In genomic region chr6:2203264-2203663, GRCh38 we compare ENCODE assay signal across 24 cellular contexts. TPM values are rescaled to one million over a fixed set of nuclear protein-coding genes. Genes with fewer than 3 reads are reported as not detected.
DNase-seq lines count a peak whose midpoint lies in the region; TF ChIP-seq lines count a peak whose summit lies in the region.
"Had no signal": no experiment of that assay in that cellular context is flagged by ENCODE, and none has a peak within 500 bp of the region (broad histone marks: within the 10 kb centered on the region; RNA-seq: fewer than 3 reads in every experiment).

No MANE protein-coding gene starts in this region.

- H3K4me1 ChIP-seq in ascending aorta (peaks cover 0 to 5% of the 10 kb centered on the region in 2 donors), tibial nerve (peaks cover 0 to 16% (median 2%) of the 10 kb centered on the region in 4 donors)
- H3K4me1 ChIP-seq: BLaER1 had no signal

- H3K27ac ChIP-seq in ascending aorta, result peak overlapping the region; percentile 49 to 70
- no peak overlapping the region for H3K27ac ChIP-seq in coronary artery
- peak overlapping the region in 2 of 4 donors; percentile 25 to 36 for H3K27ac ChIP-seq in tibial nerve
- H3K27ac ChIP-seq: BLaER1, HL-60, RWPE1 had no signal

- H3K36me3 ChIP-seq in ascending aorta, result no peaks in the 10 kb centered on the region
- H3K36me3 ChIP-seq in tibial nerve, result no peaks in the 10 kb centered on the region
- H3K36me3 ChIP-seq: BLaER1 had no signal

- in situ Hi-C loops in SK-MEL-5 (cut with HindIII; ENCODE audit: low pct_unique_long_range_greater_than_20kb, low sequenced_read_pairs), result no loop called here

- TF ChIP-seq EP300 in tibial nerve (IDR thresholded peaks at IDR 0.05), result peak in 1 of 2 donors; percentile 10

- 23 to 32% methylated on average over 3 of the region's 3 CpGs for WGBS in tibial nerve, 2 donors

- TF ChIP-seq CTCF in ascending aorta (IDR thresholded peaks at IDR 0.05) (no peak), coronary artery (IDR thresholded peaks at IDR 0.05) (no peak), tibial nerve (IDR thresholded peaks at IDR 0.05) (no peak)

- no peak overlapping the region for H3K4me3 ChIP-seq in ascending aorta
- H3K4me3 ChIP-seq in coronary artery, result no peak overlapping the region
- no peak overlapping the region for H3K4me3 ChIP-seq in tibial nerve
- H3K4me3 ChIP-seq: BLaER1, GM12878 had no signal

- no peaks in the 10 kb centered on the region for H3K27me3 ChIP-seq in ascending aorta
- no peaks in the 10 kb centered on the region for H3K27me3 ChIP-seq in tibial nerve
- H3K27me3 ChIP-seq: BLaER1 had no signal

- DNase-seq in SK-MEL-5 (ENCODE audit: low read depth, low spot score) (peak; percentile 79), ascending aorta (ENCODE audit: low spot score in 2 of 2) (no peak), foreskin melanocyte (peak; percentile 74), pulmonary artery endothelial cell (ENCODE audit: low read depth, low spot score) (peak; percentile 84), coronary artery (ENCODE audit: low spot score) (no peak), A172 (ENCODE audit: low spot score) (no peak), tibial nerve (ENCODE audit: low spot score in 2 of 2) (no peak)
- DNase-seq: ACHN; CD4-positive, alpha-beta T cell; COR-L47; DND-41; H9; HFFc6; KBM-7; MM.1S; NCI-H1048; NCI-H1417 treated with DMSO at 0.1 percent for 48 hours; NCI-H187; NCI-H446 treated with DMSO at 0.1 percent for 48 hours; NK-92 treated with Interleukin-12 subunit alpha and Interleukin-12 subunit beta, amount 100 ng/mL, for 24 hours had no signal

- no peaks in the 10 kb centered on the region for H3K9me3 ChIP-seq in ascending aorta
- no peaks in the 10 kb centered on the region for H3K9me3 ChIP-seq in tibial nerve
- H3K9me3 ChIP-seq: BLaER1 had no signal

- intact Hi-C loops in ascending aorta (cut with DNase I), result no loop called here

- TF ChIP-seq POLR2A in tibial nerve (IDR thresholded peaks at IDR 0.05), result no peak

RNA-seq across cellular contexts. Expression of gene GMDS, which starts 42.1 kb away (rescaled TPM):
- 15.0 and 23.6 TPM in 2 replicates for total RNA-seq in SK-MEL-5 (2014; rRNA removed; shearing (Covaris generic))
- polyA plus RNA-seq in SK-MEL-5 (2015; cell fraction: cytosol; rRNA removed), result 41.2 and 44.6 TPM in 2 replicates
- polyA plus RNA-seq in SK-MEL-5 (2015; cell fraction: nucleus; rRNA removed), result 9.9 and 13.1 TPM in 2 replicates
- total RNA-seq in ascending aorta, result 19.9 TPM
- total RNA-seq in pulmonary artery endothelial cell, result 10.4 and 18.1 TPM in 2 replicates
- total RNA-seq in A172 (2014; rRNA removed; shearing (Covaris generic)), result 5.4 and 8.9 TPM in 2 replicates
- 10 to 100 TPM; 14.9 to 46.5 (median 32.8) TPM for total RNA-seq in tibial nerve

Comparison
In these comparisons a context has a peak if more than half of its experiments do, and no peak if none do; other contexts are left out.
1. DNase-seq: peak in SK-MEL-5 (single experiment), foreskin melanocyte (single experiment) and pulmonary artery endothelial cell (single experiment); none in ascending aorta (0 of 2), coronary artery (single experiment), A172 (single experiment) and tibial nerve (0 of 2).
2. H3K27ac ChIP-seq: peak in ascending aorta (2 of 2); none in coronary artery (0 of 2).